In genomic region chr1:47182681-47183235, GRCh38 we compare ENCODE assay signal across 24 cellular contexts. TPM values are rescaled to one million over a fixed set of nuclear protein-coding genes. Genes with fewer than 3 reads are reported as not detected.
"Had no signal": no experiment of that assay in that cellular context is flagged by ENCODE, and none has a peak within 500 bp of the region (broad histone marks: within the 10 kb centered on the region; RNA-seq: fewer than 3 reads in every experiment).

No MANE protein-coding gene starts in this region.

- H3K9me3 ChIP-seq: gastroesophageal sphincter, heart right ventricle, mucosa of descending colon, neutrophil, SJCRH30 had no signal

- H3K27me3 ChIP-seq: brain microvascular endothelial cell had no signal

- H3K27ac Mint-ChIP-seq: activated naive CD8-positive, alpha-beta T cell; effector memory CD8-positive, alpha-beta T cell; naive thymus-derived CD8-positive, alpha-beta T cell; progenitor cell of endocrine pancreas; stimulated activated naive CD8-positive, alpha-beta T cell treated with anti-CD3 and anti-CD28 coated beads, Interleukin-15, Interleukin-2, amounts not matched to agents 100 ng/mL and 50 ng/mL, for 24 hours; type B pancreatic cell had no signal

- DNase-seq: activated CD4-positive, alpha-beta T cell treated with anti-CD3 and anti-CD28 coated beads, Interleukin-2, amount 50 U/mL, for 48 hours; activated gamma-delta T cell; activated T-cell treated with anti-CD3 and anti-CD28 coated beads, Interleukin-2, amount 50 U/mL, for 48 hours; cerebellar nuclear complex; effector memory CD8-positive, alpha-beta T cell; heart right ventricle; mucosa of descending colon; right cardiac atrium; SJCRH30; small intestine; T-helper 9 cell had no signal

- H3K9me3 Mint-ChIP-seq: effector memory CD8-positive, alpha-beta T cell; naive thymus-derived CD8-positive, alpha-beta T cell; stimulated activated naive CD8-positive, alpha-beta T cell treated with anti-CD3 and anti-CD28 coated beads, Interleukin-15, Interleukin-2, amounts not matched to agents 100 ng/mL and 50 ng/mL, for 24 hours; type B pancreatic cell had no signal

- ATAC-seq: activated CD4-positive, CD25-positive, alpha-beta regulatory T cell treated with anti-CD3 and anti-CD28 coated beads, Interleukin-2, amount 50 U/mL, for 24 hours; effector memory CD8-positive, alpha-beta T cell; gastroesophageal sphincter; heart right ventricle; naive thymus-derived CD8-positive, alpha-beta T cell; right cardiac atrium had no signal

- H3K27ac ChIP-seq: brain microvascular endothelial cell, epithelial cell of prostate, gastroesophageal sphincter, heart right ventricle, neutrophil, SJCRH30 had no signal

- H3K4me3 ChIP-seq: gastroesophageal sphincter, heart right ventricle, mucosa of descending colon, SJCRH30 had no signal

- H3K4me3 Mint-ChIP-seq: activated naive CD8-positive, alpha-beta T cell; effector memory CD8-positive, alpha-beta T cell; naive thymus-derived CD8-positive, alpha-beta T cell; stimulated activated naive CD8-positive, alpha-beta T cell treated with anti-CD3 and anti-CD28 coated beads, Interleukin-15, Interleukin-2, amounts not matched to agents 100 ng/mL and 50 ng/mL, for 24 hours; type B pancreatic cell had no signal

- H3K36me3 Mint-ChIP-seq: activated naive CD8-positive, alpha-beta T cell; naive thymus-derived CD8-positive, alpha-beta T cell; type B pancreatic cell had no signal

- H3K36me3 ChIP-seq: brain microvascular endothelial cell, gastroesophageal sphincter, heart right ventricle, neutrophil, SJCRH30 had no signal

RNA-seq across cellular contexts. Expression of gene PDZK1IP1, which starts 7.1 kb away (rescaled TPM):
- total RNA-seq: lung microvascular endothelial cell; naive thymus-derived CD8-positive, alpha-beta T cell; progenitor cell of endocrine pancreas; SJCRH30; temporal lobe had no signal
- polyA plus RNA-seq: naive thymus-derived CD8-positive, alpha-beta T cell had no signal

RNA-seq across cellular contexts. Expression of gene CYP4A22, which starts 45.5 kb away (rescaled TPM):
- total RNA-seq: dermis blood vessel endothelial cell; heart right ventricle; lung microvascular endothelial cell; mucosa of descending colon; naive thymus-derived CD8-positive, alpha-beta T cell; progenitor cell of endocrine pancreas; right cardiac atrium; SJCRH30; temporal lobe had no signal
- polyA plus RNA-seq: heart right ventricle; naive thymus-derived CD8-positive, alpha-beta T cell; right cardiac atrium had no signal

RNA-seq across cellular contexts. Expression of gene TAL1, which starts 49.3 kb away (rescaled TPM):
- total RNA-seq: naive thymus-derived CD8-positive, alpha-beta T cell; progenitor cell of endocrine pancreas had no signal
- polyA plus RNA-seq: naive thymus-derived CD8-positive, alpha-beta T cell had no signal
